Comparison of ENCODE assay signal across 1 cellular context in genomic region chr1:67686272-67687197, GRCh38.
TF ChIP-seq lines count a peak whose summit lies in the region.

No MANE protein-coding gene starts in this region.

TF ChIP-seq in GM12878, 131 proteins besides CTCF, POLR2A, EP300 and RAD21 (continued from another document):
- TF ChIP-seq CEBPZ (IDR thresholded peaks at IDR 0.05; ENCODE audit: low read depth, low read length) (no peak), USF1 (IDR thresholded peaks at IDR 0.05; ENCODE audit: borderline replicate concordance, extremely low read length, insufficient read depth, low read depth, low read length) (no peak), IKZF1 (conservative IDR thresholded peaks at IDR 0.05) (peak; percentile 86), MYB (IDR thresholded peaks at IDR 0.05; ENCODE audit: borderline replicate concordance, low read depth, low read length) (no peak), POLR2AphosphoS5 (IDR thresholded peaks at IDR 0.05; ENCODE audit: low read length) (peak; percentile 71), CREB1 (IDR thresholded peaks at IDR 0.05; ENCODE audit: low read depth) (peak; percentile 38; the same call in 1 of the 2 replicates), MLLT1 (IDR thresholded peaks at IDR 0.05) (peak; percentile 38; the same call in 1 of the 2 replicates), POU2F2 (IDR thresholded peaks at IDR 0.05; ENCODE audit: borderline replicate concordance, low read depth, low read length) (no peak), CHD4 (IDR thresholded peaks at IDR 0.05) (no peak), BCL3 (IDR thresholded peaks at IDR 0.05; ENCODE audit: borderline replicate concordance, insufficient read depth, low read depth, low read length, poor library complexity, severe bottlenecking) (peak; percentile 24), RAD51 (IDR thresholded peaks at IDR 0.05) (peak; percentile 9; the same call in 1 of the 2 replicates), PAX5 (IDR thresholded peaks at IDR 0.05; ENCODE audit: borderline replicate concordance, low read depth, low read length) (peak; percentile 49; the same call in 1 of the 2 replicates), RELA (IDR thresholded peaks at IDR 0.05; ENCODE audit: borderline replicate concordance, partially characterized antibody) (peak; percentile 36), BCL11A (IDR thresholded peaks at IDR 0.05; ENCODE audit: low read depth, low read length) (0 out of 2 replicates have a peak, but pooled peaks have one; percentile 27), NR2F1 (conservative IDR thresholded peaks at IDR 0.05) (0 out of 2 replicates have a peak, but pooled peaks have one; percentile 11), IKZF2 (IDR thresholded peaks at IDR 0.05) (peak; percentile 91 to 92), SMC3 (IDR thresholded peaks at IDR 0.05; ENCODE audit: borderline replicate concordance, low read length) (no peak), NFXL1 (IDR thresholded peaks at IDR 0.05; ENCODE audit: borderline replicate concordance) (no peak), LARP7 (IDR thresholded peaks at IDR 0.05) (peak; percentile 79), ZNF687 (IDR thresholded peaks at IDR 0.05) (peak; percentile 43; the same call in 1 of the 2 replicates), BHLHE40 (IDR thresholded peaks at IDR 0.05; ENCODE audit: borderline replicate concordance in 1 of 2, low read depth in 2 of 2, low read length in 1 of 2) (peak; percentile 61 to 74), RUNX3 (IDR thresholded peaks at IDR 0.05; ENCODE audit: low read length) (peak; percentile 85), SUPT20H (IDR thresholded peaks at IDR 0.05; ENCODE audit: borderline replicate concordance, control insufficient read depth, low read depth, low read length) (no peak), E2F8 (IDR thresholded peaks at IDR 0.05; ENCODE audit: low read depth, partially characterized antibody) (peak; percentile 29), RELB (IDR thresholded peaks at IDR 0.05; ENCODE audit: low read depth) (peak; percentile 65), HDGF (IDR thresholded peaks at IDR 0.05) (0 out of 2 replicates have a peak, but pooled peaks have one; percentile 39), EED (IDR thresholded peaks at IDR 0.05; ENCODE audit: low read depth) (peak; percentile 61; the same call in 1 of the 2 replicates), PKNOX1 (IDR thresholded peaks at IDR 0.05) (no peak), NFIC (IDR thresholded peaks at IDR 0.05; ENCODE audit: low read depth, low read length) (peak; percentile 41; the same call in 1 of the 2 replicates), SIN3A (IDR thresholded peaks at IDR 0.05; ENCODE audit: low read depth, low read length) (peak; percentile 75; the same call in 1 of the 2 replicates), TCF12 (IDR thresholded peaks at IDR 0.05; ENCODE audit: low read depth, low read length) (0 out of 2 replicates have a peak, but pooled peaks have one; percentile 30), DPF2 (IDR thresholded peaks at IDR 0.05) (peak; percentile 58)
